2 cellular contexts compared by ENCODE assay signal in genomic region chr1:189908113-189908512, GRCh38.
A peak's percentile ranks its signal among the peaks of the same experiment; 100 is the strongest.
TF ChIP-seq lines count a peak whose summit lies in the region.

No MANE protein-coding gene starts in this region.

TF ChIP-seq in HepG2, 621 proteins besides CTCF, POLR2A, EP300 and RAD21 (continued from another document):
- TF ChIP-seq PCBP2 (optimal IDR thresholded peaks at IDR 0.05; ENCODE audit: low read depth, low read length, poor library complexity, severe bottlenecking) (no peak), NCOA1 (CRISPR knock-in tag; IDR thresholded peaks at IDR 0.05) (no peak), MAFF (IDR thresholded peaks at IDR 0.05; ENCODE audit: low read depth, low read length) (peak; percentile 64)

TF ChIP-seq in K562, 482 proteins besides CTCF, POLR2A, EP300 and RAD21 (continued from another document):
- no peak for TF ChIP-seq POLR3G (IDR thresholded peaks at IDR 0.05; ENCODE audit: extremely low read depth, insufficient read length, insufficient replicate concordance)
- no peak for TF ChIP-seq ZNF76 (CRISPR knock-in tag; IDR thresholded peaks at IDR 0.05; ENCODE audit: borderline replicate concordance)
- no peak for TF ChIP-seq ELK3 (CRISPR knock-in tag; IDR thresholded peaks at IDR 0.05)
- TF ChIP-seq TARDBP (IDR thresholded peaks at IDR 0.05): no peak
- TF ChIP-seq HCFC1 (IDR thresholded peaks at IDR 0.05; ENCODE audit: low read depth, low read length): no peak
- TF ChIP-seq MAFG (tag; conservative IDR thresholded peaks at IDR 0.05): peak; percentile 34; the same call in 1 of the 2 replicates
- TF ChIP-seq PTRF (tag; IDR thresholded peaks at IDR 0.05): no peak
- TF ChIP-seq NUFIP1 (IDR thresholded peaks at IDR 0.05; ENCODE audit: partially characterized antibody): no peak
- TF ChIP-seq BMI1 (IDR thresholded peaks at IDR 0.05; ENCODE audit: low read length): no peak
- TF ChIP-seq ZNF184 (CRISPR knock-in tag; IDR thresholded peaks at IDR 0.05): no peak
- TF ChIP-seq ZNF274 (IDR thresholded peaks at IDR 0.05; ENCODE audit: borderline replicate concordance, low read depth, low read length): no peak
- TF ChIP-seq RBM14 (IDR thresholded peaks at IDR 0.05; ENCODE audit: borderline replicate concordance, insufficient read depth, low read depth, low read length): no peak
- TF ChIP-seq YY1 (IDR thresholded peaks at IDR 0.05; ENCODE audit: borderline replicate concordance in 1 of 3, control insufficient read depth in 1 of 3, extremely low read depth in 1 of 3, insufficient read depth in 3 of 3, insufficient read length in 1 of 3, insufficient replicate concordance in 2 of 3, low read depth in 1 of 3, low read length in 2 of 3): no peak
